In genomic region chr19:16383584-16384161, GRCh38 we compare ENCODE assay signal across 8 cellular contexts. TPM values are rescaled to one million over a fixed set of nuclear protein-coding genes. Genes with fewer than 3 reads are reported as not detected.
DNase-seq lines count a peak whose midpoint lies in the region; ATAC-seq and TF ChIP-seq lines count a peak whose summit lies in the region.

No MANE protein-coding gene starts in this region.

- H3K4me3 ChIP-seq in breast epithelium (no peak overlapping the region), uterus (no peak overlapping the region)

- no peaks in the 10 kb centered on the region for H3K27me3 Mint-ChIP-seq in activated naive CD8-positive, alpha-beta T cell
- no peaks in the 10 kb centered on the region for H3K27me3 Mint-ChIP-seq in activated naive CD8-positive, alpha-beta T cell treated with anti-CD3 and anti-CD28 coated beads for 36 hours
- no peaks in the 10 kb centered on the region for H3K27me3 Mint-ChIP-seq in naive B cell

- H3K4me1 ChIP-seq in breast epithelium (no peaks in the 10 kb centered on the region), uterus (peaks cover 17 to 24% of the 10 kb centered on the region in 2 donors)

- H3K27ac ChIP-seq in breast epithelium = peak overlapping the region; percentile 73 to 87
- peak overlapping the region; percentile 87 to 89 for H3K27ac ChIP-seq in uterus

- DNase-seq in activated naive CD8-positive, alpha-beta T cell treated with anti-CD3 and anti-CD28 coated beads for 36 hours = no peak
- DNase-seq in breast epithelium (ENCODE audit: low spot score in 2 of 2) (no peak), naive B cell (peak; percentile 67), uterus (no peak), T-helper 9 cell (no peak), globus pallidus (ENCODE audit: low spot score) (no peak)
- no peak for DNase-seq in activated effector memory CD4-positive, alpha-beta T cell treated with Interleukin-2 at 50 U/mL for 16 hours

- H3K4me1 Mint-ChIP-seq in activated naive CD8-positive, alpha-beta T cell (ENCODE audit: low read depth) = peaks cover 50% of the 10 kb centered on the region
- H3K4me1 Mint-ChIP-seq in activated naive CD8-positive, alpha-beta T cell treated with anti-CD3 and anti-CD28 coated beads for 36 hours = peaks cover 28% of the 10 kb centered on the region
- peaks cover 33 to 82% (median 52%) of the 10 kb centered on the region in 3 donors for H3K4me1 Mint-ChIP-seq in naive B cell

- TF ChIP-seq POLR2A in breast epithelium (IDR thresholded peaks at IDR 0.05) (no peak), uterus (IDR thresholded peaks at IDR 0.05) (no peak)

- H3K4me3 Mint-ChIP-seq in activated naive CD8-positive, alpha-beta T cell = no peak overlapping the region
- no peak overlapping the region for H3K4me3 Mint-ChIP-seq in activated naive CD8-positive, alpha-beta T cell treated with anti-CD3 and anti-CD28 coated beads for 36 hours
- peak overlapping the region; percentile 66 to 90 (median 79) for H3K4me3 Mint-ChIP-seq in naive B cell

- intact Hi-C loops in breast epithelium (cut with DNase I; ENCODE audit: low total_unique reads) = loop anchor here (5.0 kb wide), 1 partner anchor 136 kb away; no protein-coding TSS in a partner anchor
- intact Hi-C loops in uterus (cut with DNase I; ENCODE audit: low total_unique reads) = loop anchor here (10.0 kb wide), 1 partner anchor 49 kb away; no protein-coding TSS in a partner anchor

- ATAC-seq in naive B cell (ENCODE audit: low read depth in 2 of 2) = peak; percentile 40 to 50

- peak overlapping the region; percentile 58 for H3K27ac Mint-ChIP-seq in activated naive CD8-positive, alpha-beta T cell
- H3K27ac Mint-ChIP-seq in activated naive CD8-positive, alpha-beta T cell treated with anti-CD3 and anti-CD28 coated beads for 36 hours = no peak overlapping the region
- peak overlapping the region; percentile 95 to 99 (median 98) for H3K27ac Mint-ChIP-seq in naive B cell

- H3K36me3 ChIP-seq in breast epithelium (no peaks in the 10 kb centered on the region), uterus (no peaks in the 10 kb centered on the region)

- peaks cover 18% of the 10 kb centered on the region for H3K36me3 Mint-ChIP-seq in activated naive CD8-positive, alpha-beta T cell
- peaks cover 27% of the 10 kb centered on the region for H3K36me3 Mint-ChIP-seq in activated naive CD8-positive, alpha-beta T cell treated with anti-CD3 and anti-CD28 coated beads for 36 hours
- H3K36me3 Mint-ChIP-seq in naive B cell = peaks cover 30 to 33% of the 10 kb centered on the region in 2 donors

- TF ChIP-seq CTCF in breast epithelium (IDR thresholded peaks at IDR 0.05) (no peak), uterus (IDR thresholded peaks at IDR 0.05) (no peak)

- no peaks in the 10 kb centered on the region for H3K9me3 Mint-ChIP-seq in activated naive CD8-positive, alpha-beta T cell (ENCODE audit: low read depth)
- peaks cover 1% of the 10 kb centered on the region for H3K9me3 Mint-ChIP-seq in activated naive CD8-positive, alpha-beta T cell treated with anti-CD3 and anti-CD28 coated beads for 36 hours
- peaks cover 7 to 52% (median 30%) of the 10 kb centered on the region in 7 donors for H3K9me3 Mint-ChIP-seq in naive B cell

- H3K9me3 ChIP-seq in breast epithelium = no peaks in the 10 kb centered on the region
- H3K9me3 ChIP-seq in uterus = no peaks in the 10 kb centered on the region

- no peaks in the 10 kb centered on the region for H3K27me3 ChIP-seq in breast epithelium
- H3K27me3 ChIP-seq in uterus = no peaks in the 10 kb centered on the region

RNA-seq across cellular contexts. Expression of gene KLF2, which starts 59.0 kb away (rescaled TPM):
- under 1 TPM; 0.18 to 0.23 TPM for total RNA-seq in activated naive CD8-positive, alpha-beta T cell treated with anti-CD3 and anti-CD28 coated beads for 36 hours
- 10 to 100 TPM; 12.0 to 23.3 (median 21.8) TPM for total RNA-seq in breast epithelium
- 100 to 1,000 TPM; 145 to 413 (median 248) TPM for polyA plus RNA-seq in naive B cell (ENCODE audit: low read depth in 6 of 6)
- total RNA-seq in uterus = 100 to 1,000 TPM in 2 of 4 donors, 10 to 100 TPM in 2; 16.5 to 139 (median 81.8) TPM

Comparison
In these comparisons a context has a peak if more than half of its experiments do, and no peak if none do; other contexts are left out.
1. H3K4me3 Mint-ChIP-seq: peak in naive B cell (8 of 8); none in activated naive CD8-positive, alpha-beta T cell (single experiment) and activated naive CD8-positive, alpha-beta T cell treated with anti-CD3 and anti-CD28 coated beads for 36 hours (single experiment).
2. RNA of gene KLF2, which starts 59.0 kb away (total RNA-seq): 16.5 to 139 TPM in uterus and 12.0 to 23.3 TPM in breast epithelium; 0.18 to 0.23 TPM in activated naive CD8-positive, alpha-beta T cell treated with anti-CD3 and anti-CD28 coated beads for 36 hours; every median in the first group is over 10 times any median in the second.